In the genomic region with DNA sequence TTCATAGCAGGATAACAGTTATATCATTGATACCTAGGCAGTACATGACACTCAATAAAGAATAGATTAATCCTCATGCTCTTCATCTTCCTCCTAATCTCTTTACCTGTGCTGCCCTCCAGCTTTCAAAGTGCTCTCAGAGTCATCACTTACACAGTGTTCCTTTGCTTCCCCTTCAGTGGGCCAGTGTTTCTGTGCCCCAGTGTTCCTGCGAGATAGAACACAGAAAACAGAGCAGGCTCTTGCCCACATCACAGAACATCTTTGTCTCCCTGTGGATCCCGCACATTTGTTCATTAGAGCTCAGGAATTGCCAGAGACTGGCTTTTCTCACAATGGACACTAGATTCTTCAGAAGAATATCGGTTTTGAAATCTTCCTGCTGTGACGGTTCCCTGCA, we compare ENCODE assay signal across 18 cellular contexts. TPM values are rescaled to one million over a fixed set of nuclear protein-coding genes. Genes with fewer than 3 reads are reported as not detected.
"Had no signal": no experiment of that assay in that cellular context is flagged by ENCODE, and none has a peak within 500 bp of the region (broad histone marks: within the 10 kb centered on the region; RNA-seq: fewer than 3 reads in every experiment).

No MANE protein-coding gene starts in this region.

RNA-seq across cellular contexts. Expression of a gene that starts 12.5 kb away (rescaled TPM):
- total RNA-seq: cardiac septum; endodermal cell; esophagus mucosa; gastrocnemius medialis; heart right ventricle; left ventricle myocardium superior; lower lobe of right lung; mucosa of descending colon; natural killer cell treated with Interleukin-12 subunit alpha and Interleukin-12 subunit beta and Interleukin-15 and Interleukin-18, amount 100 ng/mL, for 72 hours; neural crest cell; ovary; progenitor cell of endocrine pancreas; right atrium auricular region; sciatic nerve; smooth muscle cell; thoracic aorta; tibial nerve; upper lobe of left lung had no signal
- polyA plus RNA-seq: heart right ventricle, ovary, smooth muscle cell had no signal

RNA-seq across cellular contexts. Expression of a gene that starts 36.2 kb away (rescaled TPM):
- total RNA-seq: natural killer cell treated with Interleukin-12 subunit alpha and Interleukin-12 subunit beta and Interleukin-15 and Interleukin-18, amount 100 ng/mL, for 72 hours had no signal
